ENCODE assay signal across 13 cellular contexts in the genomic region with DNA sequence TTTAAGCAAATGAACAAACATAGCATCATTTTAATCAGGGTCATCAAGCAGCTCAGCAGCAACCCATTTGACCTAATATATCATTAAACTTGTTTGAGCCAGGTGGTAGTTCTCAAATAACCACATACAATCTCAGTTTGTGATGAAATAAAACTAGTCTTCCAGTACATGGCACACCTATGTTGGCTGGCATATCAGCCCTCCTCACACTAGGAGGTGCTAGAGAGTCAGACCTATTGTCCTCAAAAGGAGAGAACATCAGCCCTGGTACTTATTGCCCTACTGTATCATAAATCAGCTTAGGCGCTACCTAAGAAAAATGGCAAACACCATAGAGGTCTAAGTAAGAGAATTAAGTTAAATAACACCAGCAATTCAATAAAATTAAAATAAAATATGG.
DNase-seq lines count a peak whose midpoint lies in the region; ATAC-seq and TF ChIP-seq lines count a peak whose summit lies in the region.
"Had no signal": no experiment of that assay in that cellular context is flagged by ENCODE, and none has a peak within 500 bp of the region (broad histone marks: within the 10 kb centered on the region; RNA-seq: fewer than 3 reads in every experiment).

No MANE protein-coding gene starts in this region.

- intact Hi-C loops in Calu3 (cut with micrococcal nuclease; ENCODE audit: unreplicated experiment), result no loop called here

- H3K4me3 ChIP-seq in BE2C (ENCODE audit: low read depth, low read length), result no peak overlapping the region
- no peak overlapping the region for H3K4me3 ChIP-seq in GM12865 (ENCODE audit: low read depth, low read length)
- H3K4me3 ChIP-seq in epithelial cell of proximal tubule (ENCODE audit: low read depth, low read length), result no peak overlapping the region
- H3K4me3 ChIP-seq: vagina had no signal

- no peaks in the 10 kb centered on the region for H3K9me3 ChIP-seq in BE2C
- H3K9me3 ChIP-seq: vagina had no signal

- no peak for ATAC-seq in stimulated activated naive B cell treated with anti-CD40 and anti-IgM and Interleukin-4, amounts not matched to agents 10 μg/mL and 1 μg/mL and 100 μg/mL, for 72 hours (replicated peaks)

- TF ChIP-seq CTCF in BE2C (IDR thresholded peaks at IDR 0.05; ENCODE audit: low read depth, low read length) (peak; percentile 66), GM12865 (IDR thresholded peaks at IDR 0.05; ENCODE audit: insufficient read depth, low read depth, low read length, missing control alignments) (peak; percentile 34), epithelial cell of proximal tubule (conservative IDR thresholded peaks at IDR 0.05; ENCODE audit: low read depth, low read length) (peak; percentile 44), Calu3 (IDR thresholded peaks at IDR 0.05; ENCODE audit: unreplicated experiment) (no peak)

- no peaks in the 10 kb centered on the region for H3K9me3 Mint-ChIP-seq in Calu3 (ENCODE audit: low read depth, unreplicated experiment)
- peaks cover 3 to 6% of the 10 kb centered on the region in 2 donors for H3K9me3 Mint-ChIP-seq in stimulated activated naive B cell treated with anti-CD40 and anti-IgM and Interleukin-4, amounts not matched to agents 10 μg/mL and 1 μg/mL and 100 μg/mL, for 72 hours

- peaks cover 10% of the 10 kb centered on the region for H3K4me1 Mint-ChIP-seq in Calu3 (ENCODE audit: low read depth, unreplicated experiment)
- no peaks in the 10 kb centered on the region for H3K4me1 Mint-ChIP-seq in stimulated activated naive B cell treated with anti-CD40 and anti-IgM and Interleukin-4, amounts not matched to agents 10 μg/mL and 1 μg/mL and 100 μg/mL, for 72 hours
- H3K4me1 Mint-ChIP-seq: memory B cell had no signal

- H3K27me3 ChIP-seq in BE2C, result no peaks in the 10 kb centered on the region
- H3K27me3 ChIP-seq: vagina had no signal

- no peaks in the 10 kb centered on the region for H3K36me3 ChIP-seq in BE2C
- H3K36me3 ChIP-seq: vagina had no signal

- H3K27ac Mint-ChIP-seq in Calu3 (ENCODE audit: unreplicated experiment), result no peak overlapping the region
- no peak overlapping the region for H3K27ac Mint-ChIP-seq in stimulated activated naive B cell treated with anti-CD40 and anti-IgM and Interleukin-4, amounts not matched to agents 10 μg/mL and 1 μg/mL and 100 μg/mL, for 72 hours
- H3K27ac Mint-ChIP-seq: memory B cell had no signal

- H3K4me3 Mint-ChIP-seq in Calu3 (ENCODE audit: low read depth, unreplicated experiment), result no peak overlapping the region
- H3K4me3 Mint-ChIP-seq in stimulated activated naive B cell treated with anti-CD40 and anti-IgM and Interleukin-4, amounts not matched to agents 10 μg/mL and 1 μg/mL and 100 μg/mL, for 72 hours, result no peak overlapping the region
- H3K4me3 Mint-ChIP-seq: memory B cell had no signal

- peak; percentile 11 for DNase-seq in BE2C
- peak; percentile 41 for DNase-seq in GM12865 (ENCODE audit: low read depth)
- peak; percentile 28 for DNase-seq in NCI-H69 (lab: John Stamatoyannopoulos, UW)
- no peak for DNase-seq in epithelial cell of proximal tubule (ENCODE audit: low read depth)
- no peak for DNase-seq in Calu3
- no peak for DNase-seq in activated gamma-delta T cell (lab: John Stamatoyannopoulos, UW)
- no peak for DNase-seq in NCI-H1694 (lab: John Stamatoyannopoulos, UW)
- DNase-seq in stimulated activated naive B cell treated with anti-CD40 and anti-IgM and Interleukin-4, amounts not matched to agents 10 μg/mL and 1 μg/mL and 100 μg/mL, for 72 hours, result no peak
- DNase-seq: activated T-cell treated with anti-CD3 and anti-CD28 coated beads for 4 hours, cerebellar nuclear complex, NCI-H446 had no signal

- no peaks in the 10 kb centered on the region for H3K27me3 Mint-ChIP-seq in Calu3 (ENCODE audit: unreplicated experiment)
- no peaks in the 10 kb centered on the region for H3K27me3 Mint-ChIP-seq in stimulated activated naive B cell treated with anti-CD40 and anti-IgM and Interleukin-4, amounts not matched to agents 10 μg/mL and 1 μg/mL and 100 μg/mL, for 72 hours
- H3K27me3 Mint-ChIP-seq: memory B cell had no signal

- CTCF ChIA-PET in Calu3 (lab: Charles Lee), result no interaction called here

- no peaks in the 10 kb centered on the region for H3K36me3 Mint-ChIP-seq in Calu3 (ENCODE audit: insufficient read depth, unreplicated experiment)
- peaks cover 0 to 1% of the 10 kb centered on the region in 2 donors for H3K36me3 Mint-ChIP-seq in stimulated activated naive B cell treated with anti-CD40 and anti-IgM and Interleukin-4, amounts not matched to agents 10 μg/mL and 1 μg/mL and 100 μg/mL, for 72 hours
- H3K36me3 Mint-ChIP-seq: memory B cell had no signal

- BruUV-seq in Calu3 (replicated peaks; lab: Mats Ljungman, UMichigan), result no TSS peak

- H3K4me1 ChIP-seq in BE2C, result peaks cover 6% of the 10 kb centered on the region

Comparison
In these comparisons a context has a peak if more than half of its experiments do, and no peak if none do; other contexts are left out.
1. DNase-seq: peak in BE2C (single experiment), GM12865 (single experiment) and NCI-H69 (single experiment); none in epithelial cell of proximal tubule (single experiment), Calu3 (single experiment), activated gamma-delta T cell (single experiment), NCI-H1694 (single experiment) and stimulated activated naive B cell treated with anti-CD40 and anti-IgM and Interleukin-4, amounts not matched to agents 10 μg/mL and 1 μg/mL and 100 μg/mL, for 72 hours (single experiment).